ENCODE assay signal across 25 cellular contexts in the genomic region with DNA sequence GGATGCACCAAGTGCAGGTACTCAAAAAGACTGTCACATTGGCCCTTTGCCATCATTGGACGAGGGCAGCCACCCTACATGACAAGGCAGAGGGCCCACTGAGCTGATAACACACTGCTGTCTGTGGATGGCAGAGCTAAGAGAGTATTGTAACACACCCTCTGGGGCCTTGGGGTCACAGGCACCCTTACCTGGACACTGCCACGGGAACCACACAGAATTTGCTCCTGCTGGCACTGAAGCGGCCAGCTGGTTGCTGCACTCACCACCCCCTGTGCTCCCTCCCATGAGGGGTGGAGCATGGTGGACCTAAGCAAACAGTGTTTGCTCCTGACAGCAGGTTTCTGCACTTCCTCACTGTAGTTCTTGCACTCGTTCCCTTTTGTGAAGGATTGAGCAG.
"Had no signal": no experiment of that assay in that cellular context is flagged by ENCODE, and none has a peak within 500 bp of the region (broad histone marks: within the 10 kb centered on the region; RNA-seq: fewer than 3 reads in every experiment).

No MANE protein-coding gene starts in this region.

- ATAC-seq: activated CD4-positive, alpha-beta T cell treated with anti-CD3 and anti-CD28 coated beads for 36 hours; activated T-cell treated with anti-CD3 and anti-CD28 coated beads, Interleukin-2, amount 50 U/mL, for 72 hours; PC-3 had no signal

- H3K36me3 ChIP-seq: brain microvascular endothelial cell, cardiac muscle cell, MG63 had no signal

- FAIRE-seq: RCC 7860, TTC549 had no signal

- DNase-seq: activated B cell treated with CpG ODN at 0.5 μM for 24 hours; activated CD4-positive, alpha-beta memory T cell treated with anti-CD3 and anti-CD28 coated beads, Interleukin-2, amount 10 ng/mL, durations not matched to agents 7 days and 5 days; activated CD4-positive, alpha-beta T cell treated with anti-CD3 and anti-CD28 coated beads for 36 hours; activated CD4-positive, alpha-beta T cell treated with anti-CD3 and anti-CD28 coated beads, Interleukin-2, amount 50 U/mL, for 1 hour; activated gamma-delta T cell treated with Interleukin-2 at 50 U/mL for 16 hours; activated naive CD4-positive, alpha-beta T cell treated with anti-CD3 and anti-CD28 coated beads, Interleukin-2, amount 10 ng/mL, durations not matched to agents 7 days and 5 days; activated naive CD8-positive, alpha-beta T cell treated with anti-CD3 and anti-CD28 coated beads for 36 hours; activated T-cell treated with anti-CD3 and anti-CD28 coated beads, Interleukin-2, amount 50 U/mL, for 72 hours; brain microvascular endothelial cell; cerebellar nuclear complex; MG63; NCI-H1105 treated with DMSO at 0.1 percent for 48 hours; NCI-H1436 treated with DMSO at 0.1 percent for 48 hours; NCI-H187; NCI-H2081 treated with DMSO at 0.1 percent for 48 hours; NCI-H2171; NCI-H226; NCI-H510A; NCI-H526 treated with DMSO at 0.1 percent for 48 hours; NK-92 treated with Interleukin-12 subunit alpha and Interleukin-12 subunit beta, amount 100 ng/mL, for 24 hours; PC-3; SHP77 treated with DMSO at 0.1 percent for 48 hours had no signal

- H3K27me3 ChIP-seq: brain microvascular endothelial cell, cardiac muscle cell, MG63 had no signal

- H3K4me3 ChIP-seq: cardiac muscle cell, MG63 had no signal

- H3K27ac ChIP-seq: brain microvascular endothelial cell, cardiac muscle cell had no signal

- H3K9me3 ChIP-seq: MG63 had no signal
